In genomic region chr11:99423435-99423983, GRCh38 we compare ENCODE assay signal across 1 cellular context.
TF ChIP-seq lines count a peak whose summit lies in the region.

No MANE protein-coding gene starts in this region.

TF ChIP-seq in IMR-90, 13 proteins besides CTCF, POLR2A, EP300 and RAD21 (continued from another document):
- TF ChIP-seq, protein P1, sequence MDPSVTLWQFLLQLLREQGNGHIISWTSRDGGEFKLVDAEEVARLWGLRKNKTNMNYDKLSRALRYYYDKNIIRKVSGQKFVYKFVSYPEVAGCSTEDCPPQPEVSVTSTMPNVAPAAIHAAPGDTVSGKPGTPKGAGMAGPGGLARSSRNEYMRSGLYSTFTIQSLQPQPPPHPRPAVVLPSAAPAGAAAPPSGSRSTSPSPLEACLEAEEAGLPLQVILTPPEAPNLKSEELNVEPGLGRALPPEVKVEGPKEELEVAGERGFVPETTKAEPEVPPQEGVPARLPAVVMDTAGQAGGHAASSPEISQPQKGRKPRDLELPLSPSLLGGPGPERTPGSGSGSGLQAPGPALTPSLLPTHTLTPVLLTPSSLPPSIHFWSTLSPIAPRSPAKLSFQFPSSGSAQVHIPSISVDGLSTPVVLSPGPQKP (IDR thresholded peaks at IDR 0.05; ENCODE audit: borderline replicate concordance, low read depth, low read length) = no peak
- TF ChIP-seq NFE2L2 (IDR thresholded peaks at IDR 0.05; ENCODE audit: low read depth, low read length) (no peak), USF2 (IDR thresholded peaks at IDR 0.05; ENCODE audit: low read depth, low read length) (no peak), FOS (IDR thresholded peaks at IDR 0.05; ENCODE audit: low read depth, low read length) (no peak), BHLHE40 (IDR thresholded peaks at IDR 0.05; ENCODE audit: low read depth, low read length) (no peak)
